In genomic region chr2:184596819-184597411, GRCh38 we compare ENCODE assay signal across 8 cellular contexts. TPM values are rescaled to one million over a fixed set of nuclear protein-coding genes. Genes with fewer than 3 reads are reported as not detected.
DNase-seq lines count a peak whose midpoint lies in the region; ATAC-seq and TF ChIP-seq lines count a peak whose summit lies in the region.

No MANE protein-coding gene starts in this region.

- no peaks in the 10 kb centered on the region for H3K36me3 ChIP-seq in kidney epithelial cell (ENCODE audit: control insufficient read depth, insufficient read depth, low read length)
- no peaks in the 10 kb centered on the region for H3K36me3 ChIP-seq in upper lobe of left lung

- H3K27me3 ChIP-seq in HL-60 (ENCODE audit: insufficient read depth, poor library complexity, severe bottlenecking): no peaks in the 10 kb centered on the region
- peaks cover 4% of the 10 kb centered on the region for H3K27me3 ChIP-seq in kidney epithelial cell (ENCODE audit: control insufficient read depth, insufficient read depth, low read length)
- peaks cover 0 to 10% (median 3%) of the 10 kb centered on the region in 4 donors for H3K27me3 ChIP-seq in upper lobe of left lung

- no peak for TF ChIP-seq EP300 in upper lobe of left lung (IDR thresholded peaks at IDR 0.05)

- no peak for TF ChIP-seq CTCF in HL-60 (IDR thresholded peaks at IDR 0.05; ENCODE audit: insufficient read depth, low read length)
- peak; percentile 11 for TF ChIP-seq CTCF in kidney epithelial cell (IDR thresholded peaks at IDR 0.05; ENCODE audit: insufficient read depth, low read length, poor library complexity, severe bottlenecking)
- TF ChIP-seq CTCF in upper lobe of left lung (IDR thresholded peaks at IDR 0.05): no peak

- H3K4me3 ChIP-seq in HL-60 (replicated peaks; ENCODE audit: insufficient read depth, low read length): peak overlapping the region; percentile 56
- H3K4me3 ChIP-seq in kidney epithelial cell (ENCODE audit: low read depth, low read length): no peak overlapping the region
- peak overlapping the region in 3 of 4 donors; percentile 53 to 67 (median 60) for H3K4me3 ChIP-seq in upper lobe of left lung

- H3K27ac Mint-ChIP-seq in activated T-helper 17 cell treated with anti-CD3 and anti-CD28 coated beads, Interleukin-2, amount 50 U/mL, for 72 hours: no peak overlapping the region
- H3K27ac Mint-ChIP-seq in stimulated activated effector memory CD8-positive, alpha-beta T cell treated with anti-CD3 and anti-CD28 coated beads, Interleukin-12 subunit alpha, Interleukin-12 subunit beta, amount 100 ng/mL, for 72 hours: no peak overlapping the region

- TF ChIP-seq POLR2A in upper lobe of left lung (IDR thresholded peaks at IDR 0.05): no peak

- no peaks in the 10 kb centered on the region for H3K36me3 Mint-ChIP-seq in activated T-helper 17 cell treated with anti-CD3 and anti-CD28 coated beads, Interleukin-2, amount 50 U/mL, for 72 hours (ENCODE audit: low read depth)
- no peaks in the 10 kb centered on the region for H3K36me3 Mint-ChIP-seq in stimulated activated effector memory CD8-positive, alpha-beta T cell treated with anti-CD3 and anti-CD28 coated beads, Interleukin-12 subunit alpha, Interleukin-12 subunit beta, amount 100 ng/mL, for 72 hours

- peaks cover 7% of the 10 kb centered on the region for H3K9me3 Mint-ChIP-seq in activated T-helper 17 cell treated with anti-CD3 and anti-CD28 coated beads, Interleukin-2, amount 50 U/mL, for 72 hours
- peaks cover 10% of the 10 kb centered on the region for H3K9me3 Mint-ChIP-seq in stimulated activated effector memory CD8-positive, alpha-beta T cell treated with anti-CD3 and anti-CD28 coated beads, Interleukin-12 subunit alpha, Interleukin-12 subunit beta, amount 100 ng/mL, for 72 hours

- DNase-seq in HL-60 (ENCODE audit: low read depth in 1 of 2, low spot score in 1 of 2): peak; percentile 45 to 69
- DNase-seq in kidney epithelial cell (ENCODE audit: low read depth): no peak
- DNase-seq in upper lobe of left lung: no peak
- DNase-seq in stimulated activated effector memory CD8-positive, alpha-beta T cell treated with anti-CD3 and anti-CD28 coated beads, Interleukin-12 subunit alpha, Interleukin-12 subunit beta, amount 100 ng/mL, for 72 hours (ENCODE audit: low spot score in 2 of 2): no peak
- DNase-seq in stimulated activated CD4-positive, alpha-beta T cell treated with anti-CD3 and anti-CD28 coated beads, Interleukin-4, amount 100 ng/mL, for 24 hours: no peak
- no peak for DNase-seq in NCI-H345 treated with DMSO at 0.1 percent for 48 hours (lab: John Stamatoyannopoulos, UW; ENCODE audit: unreplicated experiment)

- peak overlapping the region; percentile 17 for H3K4me3 Mint-ChIP-seq in activated T-helper 17 cell treated with anti-CD3 and anti-CD28 coated beads, Interleukin-2, amount 50 U/mL, for 72 hours
- H3K4me3 Mint-ChIP-seq in stimulated activated effector memory CD8-positive, alpha-beta T cell treated with anti-CD3 and anti-CD28 coated beads, Interleukin-12 subunit alpha, Interleukin-12 subunit beta, amount 100 ng/mL, for 72 hours: no peak overlapping the region

- no peaks in the 10 kb centered on the region for H3K9me3 ChIP-seq in upper lobe of left lung

- H3K27ac ChIP-seq in HL-60 (replicated peaks) (peak overlapping the region; percentile 98), upper lobe of left lung (peak overlapping the region; percentile 79 to 89 (median 88))

- peaks cover 41% of the 10 kb centered on the region for H3K27me3 Mint-ChIP-seq in activated T-helper 17 cell treated with anti-CD3 and anti-CD28 coated beads, Interleukin-2, amount 50 U/mL, for 72 hours

- 12 to 14% methylated on average over 5 of the region's 5 CpGs for WGBS in upper lobe of left lung, 2 donors

- H3K4me1 ChIP-seq in upper lobe of left lung: peaks cover 0 to 26% (median 1%) of the 10 kb centered on the region in 4 donors

- no peaks in the 10 kb centered on the region for H3K4me1 Mint-ChIP-seq in activated T-helper 17 cell treated with anti-CD3 and anti-CD28 coated beads, Interleukin-2, amount 50 U/mL, for 72 hours
- no peaks in the 10 kb centered on the region for H3K4me1 Mint-ChIP-seq in stimulated activated effector memory CD8-positive, alpha-beta T cell treated with anti-CD3 and anti-CD28 coated beads, Interleukin-12 subunit alpha, Interleukin-12 subunit beta, amount 100 ng/mL, for 72 hours

- ATAC-seq in GM18508 (IDR thresholded peaks at IDR 0.05; ENCODE audit: insufficient read depth, unreplicated experiment) (peak; percentile 40), upper lobe of left lung (ENCODE audit: low FRiP score in 2 of 2) (peak in 1 of 2 donors; percentile 62)
- ATAC-seq in activated T-helper 17 cell treated with anti-CD3 and anti-CD28 coated beads, Interleukin-2, amount 50 U/mL, for 72 hours (replicated peaks): no peak
- no peak for ATAC-seq in stimulated activated effector memory CD8-positive, alpha-beta T cell treated with anti-CD3 and anti-CD28 coated beads, Interleukin-12 subunit alpha, Interleukin-12 subunit beta, amount 100 ng/mL, for 72 hours

RNA-seq across cellular contexts. Expression of gene ZNF804A, which starts 1.4 kb away (rescaled TPM):
- not detected for total RNA-seq in activated T-helper 17 cell treated with anti-CD3 and anti-CD28 coated beads, Interleukin-2, amount 50 U/mL, for 72 hours
- total RNA-seq in kidney epithelial cell: not detected in 2 replicates
- total RNA-seq in upper lobe of left lung: under 1 TPM in 5 of 6 donors, not detected in 1; 0.46 to 0.89 (median 0.77) TPM

Comparison
In these comparisons a context has a peak if more than half of its experiments do, and no peak if none do; other contexts are left out.
1. DNase-seq: peak in HL-60 (2 of 2); none in kidney epithelial cell (single experiment), upper lobe of left lung (0 of 2), stimulated activated effector memory CD8-positive, alpha-beta T cell treated with anti-CD3 and anti-CD28 coated beads, Interleukin-12 subunit alpha, Interleukin-12 subunit beta, amount 100 ng/mL, for 72 hours (0 of 2), stimulated activated CD4-positive, alpha-beta T cell treated with anti-CD3 and anti-CD28 coated beads, Interleukin-4, amount 100 ng/mL, for 24 hours (single experiment) and NCI-H345 treated with DMSO at 0.1 percent for 48 hours (single experiment).